7 cellular contexts compared by ENCODE assay signal in genomic region chr5:52989025-52989780, GRCh38. TPM values are rescaled to one million over a fixed set of nuclear protein-coding genes. Genes with fewer than 3 reads are reported as not detected.
DNase-seq lines count a peak whose midpoint lies in the region; ATAC-seq, FAIRE-seq and TF ChIP-seq lines count a peak whose summit lies in the region.

TSS of gene ITGA2 (plus strand) at chr5:52989352. CDS start at chr5:52989469, 117 bp downstream.

- H3K27me3 ChIP-seq in SJCRH30 (no peaks in the 10 kb centered on the region; the same call in 1 of the 2 replicates), GM12878 (replicated peaks in 1 of 2; ENCODE audit: control insufficient read depth in 2 of 2, insufficient read depth in 2 of 2, low read length in 1 of 2) (peaks cover 10 to 25% of the 10 kb centered on the region in 2 experiments), sigmoid colon (peaks cover 0 to 7% (median 0%) of the 10 kb centered on the region in 3 donors)

- SMC1A ChIA-PET in GM12878 (lab: Charles Lee; ENCODE audit: uncharacterized antibody, unreplicated experiment): interaction anchor here (2.0 kb wide), 1 partner anchor 40 kb away, joined by 7 read pairs; no protein-coding TSS in a partner anchor

- no TSS peak for BruUV-seq in GM12878 (replicated peaks; lab: Mats Ljungman, UMichigan)

- H3K4me3 ChIP-seq in SJCRH30 (peak within 1 kb of the TSS; percentile 63), GM12878 (peak within 1 kb of the TSS; percentile 57; the same call in 1 of the 2 replicates), iPS-11a (ENCODE audit: low read depth, low read length) (peak within 1 kb of the TSS; percentile 84), sigmoid colon (peak within 1 kb of the TSS; percentile 40 to 63 (median 54))

- peak within 1 kb of the TSS; percentile 44 for H2AFZ ChIP-seq in GM12878 (ENCODE audit: control insufficient read depth, low read depth, low read length)

- CTCF ChIA-PET in GM12878 (lab: Yijun Ruan, JAX): no interaction called here

- RAD21 ChIA-PET in GM12878 (lab: Charles Lee; ENCODE audit: unreplicated experiment): no interaction called here

- DNase-seq in SJCRH30 (peak; percentile 29 to 52), GM12878 (ENCODE audit: low read depth, low spot score) (no peak), sigmoid colon (peak; percentile 68)
- no peak for DNase-seq in effector CD8-positive, alpha-beta T cell (lab: John Stamatoyannopoulos, UW)

- POLR2A ChIA-PET in GM12878 (lab: Charles Lee): no interaction called here

- ATAC-seq in GM18868 (IDR thresholded peaks at IDR 0.05; ENCODE audit: unreplicated experiment) (peak; percentile 46), HG03039 (IDR thresholded peaks at IDR 0.05; ENCODE audit: unreplicated experiment) (peak; percentile 50), GM12878 (peak; percentile 75)

- peak within 1 kb of the TSS; percentile 83 for H3K4me2 ChIP-seq in GM12878 (ENCODE audit: control insufficient read depth, insufficient read depth)

- no peaks in the 10 kb centered on the region for H4K20me1 ChIP-seq in GM12878 (ENCODE audit: control insufficient read depth, insufficient read depth)

- H3K9ac ChIP-seq in GM12878 (ENCODE audit: control insufficient read depth, insufficient read depth, low read length): no peak within 1 kb of the TSS

- intact Hi-C loops in GM12878 (cut with micrococcal nuclease; ENCODE audit: unreplicated experiment) (no loop called here), sigmoid colon (cut with DNase I) (loop anchor here (5.0 kb wide), 1 partner anchor 42 kb away; no protein-coding TSS in a partner anchor)

- no peak within 1 kb of the TSS for H3K27ac ChIP-seq in SJCRH30
- no peak within 1 kb of the TSS for H3K27ac ChIP-seq in GM12878 (ENCODE audit: control insufficient read depth, insufficient read depth)
- peak within 1 kb of the TSS; percentile 12 to 76 (median 44) for H3K27ac ChIP-seq in sigmoid colon

- H3K4me1 ChIP-seq in SJCRH30 (no peaks in the 10 kb centered on the region; the same call in 1 of the 2 replicates), GM12878 (ENCODE audit: control insufficient read depth, insufficient read depth, low read length) (no peaks in the 10 kb centered on the region), sigmoid colon (peaks cover 0 to 21% (median 13%) of the 10 kb centered on the region in 4 donors)

- H3K36me3 ChIP-seq in SJCRH30: no peaks in the 10 kb centered on the region
- H3K36me3 ChIP-seq in GM12878 (ENCODE audit: control insufficient read depth in 2 of 2, insufficient read depth in 2 of 2, low read length in 1 of 2): no peaks in the 10 kb centered on the region
- no peaks in the 10 kb centered on the region for H3K36me3 ChIP-seq in sigmoid colon

- TF ChIP-seq POLR2A in GM12878 (IDR thresholded peaks at IDR 0.05; ENCODE audit: low read depth, low read length) (no peak), sigmoid colon (IDR thresholded peaks at IDR 0.05) (no peak)

- no peak for TF ChIP-seq CTCF in GM12878 (IDR thresholded peaks at IDR 0.05 in 2 of 3, conservative IDR thresholded peaks at IDR 0.05 in 1 of 3; ENCODE audit: control insufficient read depth in 2 of 3, extremely low read depth in 1 of 3, insufficient read depth in 1 of 3, low read depth in 3 of 3, low read length in 3 of 3)
- no peak for TF ChIP-seq CTCF in sigmoid colon (IDR thresholded peaks at IDR 0.05)

- in situ Hi-C loops in GM12878 (cut with MboI): no loop called here

- TF ChIP-seq RAD21 in GM12878 (IDR thresholded peaks at IDR 0.05; ENCODE audit: insufficient read depth, low read depth, low read length): no peak

- WGBS in GM12878 (ENCODE audit: insufficient coverage, insufficient replicate concordance, low lambda C conversion rate, missing lambda C conversion rate): 17% methylated on average over 42 of the region's 64 CpGs
- WGBS in sigmoid colon, 2 donors: 0 to 1% methylated on average over 64 of the region's 64 CpGs

- H3K79me2 ChIP-seq in GM12878 (ENCODE audit: control insufficient read depth, insufficient read depth, low read length): no peaks in the 10 kb centered on the region

- TF ChIP-seq EP300 in GM12878 (IDR thresholded peaks at IDR 0.05; ENCODE audit: borderline replicate concordance in 1 of 2, control insufficient read depth in 1 of 2, low read depth in 2 of 2, low read length in 2 of 2) (no peak), sigmoid colon (IDR thresholded peaks at IDR 0.05) (no peak)

- FAIRE-seq in GM12878 (lab: Jason Lieb, UNC): no peak

- no peaks in the 10 kb centered on the region for H3K9me3 ChIP-seq in SJCRH30 (replicated peaks)
- H3K9me3 ChIP-seq in GM12878 (replicated peaks; ENCODE audit: control insufficient read depth, insufficient read depth, low read length): no peaks in the 10 kb centered on the region
- H3K9me3 ChIP-seq in sigmoid colon: no peaks in the 10 kb centered on the region

TF ChIP-seq in GM12878, 131 proteins besides CTCF, POLR2A, EP300 and RAD21:
- no peak for TF ChIP-seq HDAC2 (IDR thresholded peaks at IDR 0.05)
- no peak for TF ChIP-seq JUND (IDR thresholded peaks at IDR 0.05; ENCODE audit: low read depth, low read length)
- TF ChIP-seq SUZ12 (IDR thresholded peaks at IDR 0.05; ENCODE audit: unreplicated experiment): peak; percentile 24

RNA-seq across cellular contexts. Expression of gene ITGA2, which starts in this region (rescaled TPM):
- total RNA-seq in SJCRH30 (2014; rRNA removed; shearing (Covaris generic)): 0.15 and 0.26 TPM in 2 replicates
- not detected in 2 replicates for total RNA-seq in GM12878 (2013; cell fraction: nucleolus; rRNA removed)
- total RNA-seq in GM12878 (2014; rRNA removed) (not detected in 2 replicates), GM12878 (2014; rRNA removed; fragmentation: Illumina TruSeq; extraction: Trizol) (not detected in 2 replicates), GM12878 (2021) (0.13 TPM in 2 replicates), sigmoid colon (1 to 10 TPM in 3 of 4 donors, under 1 TPM in 1; 0.99 to 1.9 (median 1.5) TPM)
- polyA plus RNA-seq in GM12878 (2011; ENCODE audit: low read depth): 0.07 TPM
- polyA plus RNA-seq in GM12878 (2011; rRNA removed) (0.01 TPM in 1 of 2 replicates, not detected in the other), GM12878 (2014; fragmentation: Illumina TruSeq; extraction: Trizol) (not detected in 2 replicates), GM12878 (2014; fragmentation: Nextera tagmentation; extraction: Ambion mirVana) (under 1 TPM in 1 of 2 experiments, not detected in 1; under 0.01 TPM), GM12878 (2014; rRNA removed) (0.04 TPM in 1 of 2 replicates, not detected in the other), GM12878 (2016; fragmentation: Nextera tagmentation; extraction: Ambion mirVana) (not detected), sigmoid colon (1 to 10 TPM in 1 of 3 donors, under 1 TPM in 2; 0.60 to 4.9 (median 0.69) TPM)
- polyA plus RNA-seq in GM12878 (2011; cell fraction: cytosol; rRNA removed): under 0.01 TPM in 1 of 2 replicates, not detected in the other
- not detected in 2 replicates for polyA plus RNA-seq in GM12878 (2011; cell fraction: nucleus; rRNA removed)
- polyA plus RNA-seq in GM12878 (2012): 0.04 and 0.07 TPM in 2 replicates
- polyA minus RNA-seq in GM12878 (2011; rRNA and poly(A)+ RNA removed): not detected in 2 replicates
- not detected in 2 replicates for polyA minus RNA-seq in GM12878 (2011; cell fraction: cytosol; rRNA and poly(A)+ RNA removed)
- not detected in 2 replicates for polyA minus RNA-seq in GM12878 (2011; cell fraction: nucleus; rRNA and poly(A)+ RNA removed)

Comparison
In these comparisons a context has a peak if more than half of its experiments do, and no peak if none do; other contexts are left out.
1. Peak in DNase-seq and H3K4me3 ChIP-seq in SJCRH30; RNA of the gene not detected or under 1 TPM.
2. Peak in ATAC-seq, H3K4me3 ChIP-seq and H3K4me2 ChIP-seq in GM12878; RNA of the gene not detected or under 1 TPM.
3. H3K27ac ChIP-seq: peak in sigmoid colon (4 of 4); none in SJCRH30 (single experiment) and GM12878 (single experiment).
4. Peak in every context shown above with its lines, with median percentiles within 50 percentile points of each other: ATAC-seq and H3K4me3 ChIP-seq.